In genomic region chr1:210323957-210324356, GRCh38 we compare ENCODE assay signal across 25 cellular contexts.
"Had no signal": no experiment of that assay in that cellular context is flagged by ENCODE, and none has a peak within 500 bp of the region (broad histone marks: within the 10 kb centered on the region; RNA-seq: fewer than 3 reads in every experiment).

No MANE protein-coding gene starts in this region.

- ATAC-seq: left ventricle myocardium superior; lower lobe of right lung; naive thymus-derived CD8-positive, alpha-beta T cell; sciatic nerve; stimulated activated effector memory CD8-positive, alpha-beta T cell treated with anti-CD3 and anti-CD28 coated beads, Interleukin-12 subunit alpha, Interleukin-12 subunit beta, amount 100 ng/mL, for 72 hours had no signal

- H3K27ac ChIP-seq: esophagus squamous epithelium, lower lobe of right lung, prostate gland, right atrium auricular region, stomach, thyroid gland, vagina had no signal

- H3K27me3 ChIP-seq: esophagus squamous epithelium, right atrium auricular region, stomach, thyroid gland, vagina had no signal

- FAIRE-seq: keratinocyte had no signal

- H3K4me1 ChIP-seq: prostate gland, right atrium auricular region had no signal

- H3K36me3 ChIP-seq: esophagus squamous epithelium, lower lobe of right lung, prostate gland, right atrium auricular region, stomach, thyroid gland, vagina had no signal

- H3K4me3 ChIP-seq: esophagus squamous epithelium, lower lobe of right lung, prostate gland, right atrium auricular region, smooth muscle cell, stomach, thyroid gland, vagina had no signal

- H3K9me3 ChIP-seq: esophagus squamous epithelium, lower lobe of right lung, prostate gland, stomach, thyroid gland, vagina had no signal

- H3K4me2 ChIP-seq: smooth muscle cell had no signal

- DNase-seq: dermis blood vessel endothelial cell; effector memory CD4-positive, alpha-beta T cell; erythroblast; esophagus squamous epithelium; foreskin melanocyte; hypothalamus; left ventricle myocardium superior; lower lobe of right lung; naive thymus-derived CD8-positive, alpha-beta T cell; nephron progenitor cell; nucleus accumbens; stimulated activated CD4-positive, alpha-beta T cell treated with anti-CD3 and anti-CD28 coated beads, Interleukin-12 subunit alpha, Interleukin-12 subunit beta, amount 100 ng/mL, for 4 hours; stimulated activated CD4-positive, alpha-beta T cell treated with anti-CD3 and anti-CD28 coated beads, Interleukin-2, amount 100 ng/mL, for 24 hours; stimulated activated CD4-positive, alpha-beta T cell treated with anti-CD3 and anti-CD28 coated beads, Interleukin-4, amount 100 ng/mL, for 24 hours; stimulated activated naive CD4-positive, alpha-beta T cell treated with Interleukin-2 at 50 U/mL for 16 hours; stomach; thyroid gland; trophoblast cell had no signal
